Comparison of ENCODE assay signal across 17 cellular contexts in genomic region chr19:18128044-18128443, GRCh38. TPM values are rescaled to one million over a fixed set of nuclear protein-coding genes. Genes with fewer than 3 reads are reported as not detected.
DNase-seq lines count a peak whose midpoint lies in the region; ATAC-seq and TF ChIP-seq lines count a peak whose summit lies in the region.
"Had no signal": no experiment of that assay in that cellular context is flagged by ENCODE, and none has a peak within 500 bp of the region (broad histone marks: within the 10 kb centered on the region; RNA-seq: fewer than 3 reads in every experiment).

No MANE protein-coding gene starts in this region.

- H3K4me3 Mint-ChIP-seq in effector memory CD8-positive, alpha-beta T cell = peak overlapping the region; percentile 66 to 67
- H3K4me3 Mint-ChIP-seq: IgD-negative memory B cell had no signal

- no peaks in the 10 kb centered on the region for H3K27me3 ChIP-seq in heart right ventricle
- H3K27me3 ChIP-seq: body of pancreas, gastrocnemius medialis, upper lobe of left lung had no signal

- DNase-seq in Right ventricle myocardium inferior (ENCODE audit: missing footprints) (peak; percentile 54), heart right ventricle (no peak), RPMI7951 (ENCODE audit: low read depth) (peak; percentile 59), T1000 (lab: John Stamatoyannopoulos, UW) (no peak), NCI-H524 treated with DMSO at 0.1 percent for 48 hours (lab: John Stamatoyannopoulos, UW) (no peak), HEK293T (ENCODE audit: extremely low spot score) (no peak)
- DNase-seq in effector memory CD8-positive, alpha-beta T cell = no peak
- no peak for DNase-seq in effector CD8-positive, alpha-beta T cell (lab: John Stamatoyannopoulos, UW)
- DNase-seq: body of pancreas; gastrocnemius medialis; islet precursor cell; NCI-H187 treated with DMSO at 0.1 percent for 48 hours; NCI-H69; stimulated activated CD4-positive, alpha-beta T cell treated with anti-CD3 and anti-CD28 coated beads, Interleukin-1b, Interleukin-23, amount 100 ng/mL, for 48 hours; WERI-Rb-1 had no signal

- H3K36me3 Mint-ChIP-seq in effector memory CD8-positive, alpha-beta T cell (ENCODE audit: insufficient read depth) = peaks cover 74% of the 10 kb centered on the region

- TF ChIP-seq CTCF in heart right ventricle (IDR thresholded peaks at IDR 0.05) = no peak

- 82 to 88% methylated on average over 3 of the region's 3 CpGs for WGBS in heart right ventricle, 2 donors

- H3K4me1 ChIP-seq in heart right ventricle = peaks cover 0 to 18% (median 0%) of the 10 kb centered on the region in 9 donors
- H3K4me1 ChIP-seq: body of pancreas, gastrocnemius medialis, upper lobe of left lung had no signal

- no peak overlapping the region for H3K27ac ChIP-seq in heart right ventricle
- H3K27ac ChIP-seq: body of pancreas, gastrocnemius medialis, WERI-Rb-1 had no signal

- no peak overlapping the region for H3K4me3 ChIP-seq in heart right ventricle
- H3K4me3 ChIP-seq: body of pancreas, gastrocnemius medialis, upper lobe of left lung had no signal

- H3K4me1 Mint-ChIP-seq in effector memory CD8-positive, alpha-beta T cell (ENCODE audit: low read depth in 2 of 2) = peaks cover 8 to 12% of the 10 kb centered on the region in 2 donors

- POLR2A ChIA-PET in HEK293T (lab: Yijun Ruan, JAX) = interaction anchor here (1.0 to 1.7 kb wide), 2 partner anchors 23 to 269 kb away, joined by 3 to 7 read pairs; partner anchors contain the start of gene RPL18A

- intact Hi-C loops in Right ventricle myocardium inferior (cut with DNase I) (no loop called here), heart right ventricle (cut with DNase I) (no loop called here)

- H3K36me3 ChIP-seq in heart right ventricle = peaks cover 0 to 96% (median 6%) of the 10 kb centered on the region in 9 donors
- H3K36me3 ChIP-seq: gastrocnemius medialis had no signal

- H3K9me3 ChIP-seq in heart right ventricle = no peaks in the 10 kb centered on the region
- H3K9me3 ChIP-seq: body of pancreas, gastrocnemius medialis, upper lobe of left lung had no signal

- CTCF ChIA-PET in HEK293T (lab: Yijun Ruan, JAX) = interaction anchor here (0.7 kb wide), 1 partner anchor 17 kb away, joined by 3 read pairs; no protein-coding TSS in a partner anchor

- peak overlapping the region; percentile 78 to 95 for H3K27ac Mint-ChIP-seq in effector memory CD8-positive, alpha-beta T cell
- H3K27ac Mint-ChIP-seq: IgD-negative memory B cell had no signal

- no peaks in the 10 kb centered on the region for H3K9me3 Mint-ChIP-seq in effector memory CD8-positive, alpha-beta T cell
- H3K9me3 Mint-ChIP-seq: IgD-negative memory B cell had no signal

- H3K27me3 Mint-ChIP-seq in effector memory CD8-positive, alpha-beta T cell = no peaks in the 10 kb centered on the region
- H3K27me3 Mint-ChIP-seq: IgD-negative memory B cell had no signal

- ATAC-seq in Right ventricle myocardium inferior (no peak), heart right ventricle (no peak)
- ATAC-seq in effector memory CD8-positive, alpha-beta T cell (replicated peaks) = peak; percentile 71
- ATAC-seq: body of pancreas, gastrocnemius medialis had no signal

TF ChIP-seq in HEK293T, 16 proteins besides CTCF, POLR2A, EP300 and RAD21:
- TF ChIP-seq ELF4 (IDR thresholded peaks at IDR 0.05) (no peak), HDGF (IDR thresholded peaks at IDR 0.05; ENCODE audit: borderline replicate concordance) (no peak), FOXA1 (IDR thresholded peaks at IDR 0.05) (no peak), TARDBP (IDR thresholded peaks at IDR 0.05) (no peak), ARNT (IDR thresholded peaks at IDR 0.05) (no peak), ZNF384 (IDR thresholded peaks at IDR 0.05) (no peak), FOXK2 (IDR thresholded peaks at IDR 0.05) (no peak), FOXM1 (IDR thresholded peaks at IDR 0.05; ENCODE audit: borderline replicate concordance) (no peak), SUZ12 (IDR thresholded peaks at IDR 0.05) (no peak), LEF1 (IDR thresholded peaks at IDR 0.05; ENCODE audit: borderline replicate concordance) (no peak), SP1 (IDR thresholded peaks at IDR 0.05) (no peak), CTBP1 (IDR thresholded peaks at IDR 0.05; ENCODE audit: borderline replicate concordance) (no peak), BHLHE40 (IDR thresholded peaks at IDR 0.05; ENCODE audit: borderline replicate concordance) (no peak), NFRKB (IDR thresholded peaks at IDR 0.05) (no peak), L3MBTL2 (conservative IDR thresholded peaks at IDR 0.05) (no peak)
- TF ChIP-seq, protein P1, sequence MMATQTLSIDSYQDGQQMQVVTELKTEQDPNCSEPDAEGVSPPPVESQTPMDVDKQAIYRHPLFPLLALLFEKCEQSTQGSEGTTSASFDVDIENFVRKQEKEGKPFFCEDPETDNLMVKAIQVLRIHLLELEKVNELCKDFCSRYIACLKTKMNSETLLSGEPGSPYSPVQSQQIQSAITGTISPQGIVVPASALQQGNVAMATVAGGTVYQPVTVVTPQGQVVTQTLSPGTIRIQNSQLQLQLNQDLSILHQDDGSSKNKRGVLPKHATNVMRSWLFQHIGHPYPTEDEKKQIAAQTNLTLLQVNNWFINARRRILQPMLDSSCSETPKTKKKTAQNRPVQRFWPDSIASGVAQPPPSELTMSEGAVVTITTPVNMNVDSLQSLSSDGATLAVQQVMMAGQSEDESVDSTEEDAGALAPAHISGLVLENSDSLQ (IDR thresholded peaks at IDR 0.05) = no peak

RNA-seq across cellular contexts. Expression of gene PIK3R2, which starts 24.9 kb away (rescaled TPM):
- total RNA-seq in Right ventricle myocardium inferior (21.7 TPM), heart right ventricle (10 to 100 TPM; 15.7 to 29.1 (median 22.3) TPM)
- polyA plus RNA-seq in heart right ventricle = 1 to 10 TPM; 2.3 to 6.7 TPM
- 11.3 and 11.7 TPM in 2 replicates for total RNA-seq in RPMI7951 (2014; rRNA removed; shearing (Covaris generic))

RNA-seq across cellular contexts. Expression of gene MAST3, which starts 30.5 kb away (rescaled TPM):
- total RNA-seq in Right ventricle myocardium inferior = 5.5 TPM
- 1 to 10 TPM; 2.8 to 6.4 (median 4.6) TPM for total RNA-seq in heart right ventricle
- 1 to 10 TPM; 1.5 to 2.6 TPM for polyA plus RNA-seq in heart right ventricle
- total RNA-seq in RPMI7951 (2014; rRNA removed; shearing (Covaris generic)) = 2.1 and 2.6 TPM in 2 replicates

RNA-seq across cellular contexts. Expression of gene IL12RB1, which starts 41.3 kb away (rescaled TPM):
- total RNA-seq in Right ventricle myocardium inferior (1.1 TPM), heart right ventricle (1 to 10 TPM in 2 of 10 donors, under 1 TPM in 8; 0.24 to 5.4 (median 0.45) TPM)
- under 1 TPM; 0.36 to 0.51 TPM for polyA plus RNA-seq in heart right ventricle
- total RNA-seq in RPMI7951 (2014; rRNA removed; shearing (Covaris generic)) = 2.3 and 4.3 TPM in 2 replicates

RNA-seq across cellular contexts. Expression of gene IFI30, which starts 45.6 kb away (rescaled TPM):
- total RNA-seq in Right ventricle myocardium inferior (32.5 TPM), heart right ventricle (100 to 1,000 TPM in 1 of 10 donors, 10 to 100 TPM in 7, 1 to 10 TPM in 2; 6.5 to 241 (median 11.9) TPM)
- polyA plus RNA-seq in heart right ventricle = 10 to 100 TPM in 1 of 2 donors, 1 to 10 TPM in 1; 9.7 to 31.2 TPM
- total RNA-seq in RPMI7951 (2014; rRNA removed; shearing (Covaris generic)) = 56.0 and 69.6 TPM in 2 replicates

Comparison
In these comparisons a context has a peak if more than half of its experiments do, and no peak if none do; other contexts are left out.
1. DNase-seq: peak in Right ventricle myocardium inferior (single experiment) and RPMI7951 (single experiment); none in heart right ventricle (0 of 2), effector memory CD8-positive, alpha-beta T cell (0 of 3), T1000 (single experiment), effector CD8-positive, alpha-beta T cell (single experiment), NCI-H524 treated with DMSO at 0.1 percent for 48 hours (single experiment) and HEK293T (single experiment).